Comparison of ENCODE assay signal across 1 cellular context in genomic region chr14:60723218-60724079, GRCh38.
TF ChIP-seq lines count a peak whose summit lies in the region.

No MANE protein-coding gene starts in this region.

TF ChIP-seq in HepG2, 621 proteins besides CTCF, POLR2A, EP300 and RAD21 (continued from another document and continues in another):
- TF ChIP-seq TBX3 (IDR thresholded peaks at IDR 0.05; ENCODE audit: borderline replicate concordance): no peak
- peak; percentile 49; the same call in 1 of the 2 replicates for TF ChIP-seq IKZF5 (CRISPR knock-in tag; IDR thresholded peaks at IDR 0.05)
- TF ChIP-seq ZC3H13 (CRISPR knock-in tag; IDR thresholded peaks at IDR 0.05): no peak
- peak; percentile 21; the same call in 1 of the 2 replicates for TF ChIP-seq ZNF768 (CRISPR knock-in tag; IDR thresholded peaks at IDR 0.05)
- TF ChIP-seq USF2 (IDR thresholded peaks at IDR 0.05; ENCODE audit: low read depth, low read length): no peak
- TF ChIP-seq USF2 (CRISPR knock-in tag; IDR thresholded peaks at IDR 0.05; ENCODE audit: borderline replicate concordance): no peak
- no peak for TF ChIP-seq ZNF878 (CRISPR knock-in tag; IDR thresholded peaks at IDR 0.05)
- no peak for TF ChIP-seq ZNF646 (CRISPR knock-in tag; IDR thresholded peaks at IDR 0.05)
- TF ChIP-seq MYPOP (CRISPR knock-in tag; IDR thresholded peaks at IDR 0.05): peak; percentile 28; the same call in 1 of the 2 replicates
- peak; percentile 55; the same call in 1 of the 2 replicates for TF ChIP-seq PHF8 (CRISPR knock-in tag; IDR thresholded peaks at IDR 0.05)
- peak; percentile 83; the same call in 1 of the 2 replicates for TF ChIP-seq ZNF333 (CRISPR knock-in tag; IDR thresholded peaks at IDR 0.05; ENCODE audit: borderline replicate concordance)
- 0 out of 2 replicates have a peak, but pooled peaks have one; percentile 58 for TF ChIP-seq ZNF772 (CRISPR knock-in tag; IDR thresholded peaks at IDR 0.05)
- TF ChIP-seq GABPA (IDR thresholded peaks at IDR 0.05; ENCODE audit: low read depth, low read length): no peak
- no peak for TF ChIP-seq GABPA (CRISPR knock-in tag; IDR thresholded peaks at IDR 0.05; ENCODE audit: low read depth)
- TF ChIP-seq ZNF512B (CRISPR knock-in tag; IDR thresholded peaks at IDR 0.05; ENCODE audit: borderline replicate concordance): no peak
- peak; percentile 52 for TF ChIP-seq IRF2 (CRISPR knock-in tag; IDR thresholded peaks at IDR 0.05)
- TF ChIP-seq MLXIP (CRISPR knock-in tag; IDR thresholded peaks at IDR 0.05; ENCODE audit: borderline replicate concordance): no peak
- peak; percentile 80; the same call in 1 of the 2 replicates for TF ChIP-seq DZIP1 (CRISPR knock-in tag; IDR thresholded peaks at IDR 0.05)
- TF ChIP-seq ZNF274 (CRISPR knock-in tag; IDR thresholded peaks at IDR 0.05): no peak; the same call in 1 of the 2 replicates
- TF ChIP-seq ZNF234 (CRISPR knock-in tag; conservative IDR thresholded peaks at IDR 0.05): no peak
- TF ChIP-seq ZNF737 (CRISPR knock-in tag; IDR thresholded peaks at IDR 0.05; ENCODE audit: borderline replicate concordance): no peak
- no peak for TF ChIP-seq MIER3 (CRISPR knock-in tag; IDR thresholded peaks at IDR 0.05; ENCODE audit: borderline replicate concordance)
- TF ChIP-seq ZNF253 (CRISPR knock-in tag; IDR thresholded peaks at IDR 0.05; ENCODE audit: borderline replicate concordance): no peak
- TF ChIP-seq ZBTB10 (CRISPR knock-in tag; IDR thresholded peaks at IDR 0.05; ENCODE audit: borderline replicate concordance): no peak
- TF ChIP-seq DMAP1 (CRISPR knock-in tag; IDR thresholded peaks at IDR 0.05): no peak
- peak; percentile 63 for TF ChIP-seq KDM2A (CRISPR knock-in tag; IDR thresholded peaks at IDR 0.05; ENCODE audit: borderline replicate concordance, low read depth)
- no peak for TF ChIP-seq MTF1 (CRISPR knock-in tag; IDR thresholded peaks at IDR 0.05)
- no peak for TF ChIP-seq PLRG1 (conservative IDR thresholded peaks at IDR 0.05)
- TF ChIP-seq TBX2 (CRISPR knock-in tag; IDR thresholded peaks at IDR 0.05; ENCODE audit: borderline replicate concordance): 0 out of 2 replicates have a peak, but pooled peaks have one; percentile 22
- peak; percentile 87; the same call in 1 of the 2 replicates for TF ChIP-seq PAX8 (CRISPR knock-in tag; IDR thresholded peaks at IDR 0.05; ENCODE audit: borderline replicate concordance)
- peak; percentile 68; the same call in 1 of the 2 replicates for TF ChIP-seq ZNF776 (CRISPR knock-in tag; IDR thresholded peaks at IDR 0.05)
- no peak for TF ChIP-seq HMG20A (CRISPR knock-in tag; IDR thresholded peaks at IDR 0.05; ENCODE audit: borderline replicate concordance)
- no peak for TF ChIP-seq TEF (CRISPR knock-in tag; IDR thresholded peaks at IDR 0.05)
